1 cellular context compared by ENCODE assay signal in genomic region chr13:111943229-111943795, GRCh38.
TF ChIP-seq lines count a peak whose summit lies in the region.

No MANE protein-coding gene starts in this region.

TF ChIP-seq in WTC11, 78 proteins besides CTCF, POLR2A, EP300 and RAD21 (continued from another document):
- TF ChIP-seq CREM (CRISPR knock-in tag; IDR thresholded peaks at IDR 0.05) = no peak
TF ChIP-seq in WTC11: peak in this region for 0.
